ENCODE assay signal across 33 cellular contexts in the genomic region with DNA sequence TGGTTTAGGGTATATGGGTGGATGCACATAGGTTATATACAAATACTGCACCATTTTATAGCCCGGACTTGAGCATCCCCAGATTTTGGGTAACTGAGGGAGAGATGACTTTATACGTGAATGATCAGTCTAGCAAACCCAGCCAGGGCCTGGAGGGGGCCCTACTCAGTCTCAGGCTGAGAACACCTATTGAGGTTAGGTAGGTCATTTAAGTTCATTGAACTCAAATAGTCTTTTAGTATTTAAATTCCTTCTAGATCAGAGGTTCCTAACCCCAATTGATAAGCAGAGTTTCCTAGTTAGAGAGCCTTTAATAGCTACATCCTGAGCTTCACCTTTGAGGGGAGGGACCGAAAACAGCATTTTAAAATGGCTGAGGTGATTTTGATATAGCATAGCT.
"Had no signal": no experiment of that assay in that cellular context is flagged by ENCODE, and none has a peak within 500 bp of the region (broad histone marks: within the 10 kb centered on the region; RNA-seq: fewer than 3 reads in every experiment).

No MANE protein-coding gene starts in this region.

- H3K4me3 ChIP-seq: coronary artery, dorsolateral prefrontal cortex had no signal

- FAIRE-seq: astrocyte, bronchial epithelial cell, frontal cortex had no signal

- H3K27me3 ChIP-seq: brain microvascular endothelial cell, dorsolateral prefrontal cortex had no signal

- H3K36me3 Mint-ChIP-seq: activated naive CD8-positive, alpha-beta T cell; T-cell had no signal

- DNase-seq: activated CD4-positive, alpha-beta T cell treated with anti-CD3 and anti-CD28 coated beads for 4 hours; activated CD4-positive, alpha-beta T cell treated with anti-CD3 and anti-CD28 coated beads, Interleukin-2, amount 50 U/mL, for 1 hour; activated CD4-positive, alpha-beta T cell treated with anti-CD3 and anti-CD28 coated beads, Interleukin-2, amount 50 U/mL, for 48 hours; activated CD4-positive, CD25-positive, alpha-beta regulatory T cell; activated CD4-positive, CD25-positive, alpha-beta regulatory T cell treated with anti-CD3 and anti-CD28 coated beads, Interleukin-2, amount 50 U/mL, for 72 hours; activated CD8-positive, alpha-beta memory T cell treated with anti-CD3 and anti-CD28 coated beads for 24 hours; activated CD8-positive, alpha-beta T cell treated with anti-CD3 and anti-CD28 coated beads for 36 hours; activated effector memory CD4-positive, alpha-beta T cell treated with Interleukin-2 at 50 U/mL for 16 hours; activated gamma-delta T cell treated with Interleukin-2 at 50 U/mL for 16 hours; activated naive CD4-positive, alpha-beta T cell treated with anti-CD3 and anti-CD28 coated beads, Interleukin-2, amount 50 U/mL, for 16 hours; activated naive CD4-positive, alpha-beta T cell treated with Interleukin-2 at 50 U/mL for 16 hours; activated T-cell treated with anti-CD3 and anti-CD28 coated beads, Interleukin-2, amount 50 U/mL, for 4 hours; amniotic stem cell; anterior cingulate cortex; brain microvascular endothelial cell; dorsolateral prefrontal cortex; effector memory CD4-positive, alpha-beta T cell; endodermal cell; foreskin fibroblast; head of caudate nucleus; T-cell; T-helper 9 cell; WERI-Rb-1 had no signal

- H3K27ac Mint-ChIP-seq: activated CD8-positive, alpha-beta T cell treated with anti-CD3 and anti-CD28 coated beads for 36 hours; activated naive CD8-positive, alpha-beta T cell; activated T-helper 17 cell treated with anti-CD3 and anti-CD28 coated beads, Interleukin-2, amount 50 U/mL, for 72 hours; dendritic cell treated with granulocyte-macrophage colony-stimulating factor and Interleukin-4, amounts not matched to agents 40 ng/mL and 50 ng/mL, for 4 days; endodermal cell; T-cell; T-helper 1 cell treated with Interleukin-12 subunit alpha and Interleukin-12 subunit beta and Interleukin-4 antibody, amounts not matched to agents 30 μg/mL and 1 μg/mL, for 36 hours had no signal

- H3K36me3 ChIP-seq: brain microvascular endothelial cell, WERI-Rb-1 had no signal

- H3K9me3 Mint-ChIP-seq: endodermal cell; T-helper 1 cell treated with Interleukin-12 subunit alpha and Interleukin-12 subunit beta and Interleukin-4 antibody, amounts not matched to agents 30 μg/mL and 1 μg/mL, for 36 hours had no signal

- H3K4me3 Mint-ChIP-seq: activated CD8-positive, alpha-beta T cell treated with anti-CD3 and anti-CD28 coated beads for 36 hours; activated naive CD8-positive, alpha-beta T cell; activated T-cell treated with anti-CD3 and anti-CD28 coated beads, Interleukin-2, amount 50 U/mL, for 4 hours; activated T-helper 17 cell treated with anti-CD3 and anti-CD28 coated beads, Interleukin-2, amount 50 U/mL, for 72 hours; central memory CD8-positive, alpha-beta T cell; dendritic cell treated with granulocyte-macrophage colony-stimulating factor and Interleukin-4, amounts not matched to agents 40 ng/mL and 50 ng/mL, for 4 days; endodermal cell; T-cell; T-helper 1 cell treated with Interleukin-12 subunit alpha and Interleukin-12 subunit beta and Interleukin-4 antibody, amounts not matched to agents 30 μg/mL and 1 μg/mL, for 36 hours had no signal

- ATAC-seq: activated CD8-positive, alpha-beta T cell treated with anti-CD3 and anti-CD28 coated beads for 36 hours; activated T-cell treated with anti-CD3 and anti-CD28 coated beads, Interleukin-2, amount 50 U/mL, for 4 hours; activated T-helper 17 cell treated with anti-CD3 and anti-CD28 coated beads, Interleukin-2, amount 50 U/mL, for 72 hours; esophagus mucosa; T-cell had no signal

- H3K27ac ChIP-seq: brain microvascular endothelial cell, coronary artery, dorsolateral prefrontal cortex, WERI-Rb-1 had no signal

- H3K4me1 Mint-ChIP-seq: activated T-helper 17 cell treated with anti-CD3 and anti-CD28 coated beads, Interleukin-2, amount 50 U/mL, for 72 hours; central memory CD8-positive, alpha-beta T cell; endodermal cell; T-cell had no signal

- H3K27me3 Mint-ChIP-seq: activated CD8-positive, alpha-beta T cell treated with anti-CD3 and anti-CD28 coated beads for 36 hours; activated naive CD8-positive, alpha-beta T cell; activated T-helper 17 cell treated with anti-CD3 and anti-CD28 coated beads, Interleukin-2, amount 50 U/mL, for 72 hours; central memory CD8-positive, alpha-beta T cell; dendritic cell treated with granulocyte-macrophage colony-stimulating factor and Interleukin-4, amounts not matched to agents 40 ng/mL and 50 ng/mL, for 4 days; T-cell had no signal
